28 cellular contexts compared by ENCODE assay signal in genomic region chr17:83012161-83012800, GRCh38.
DNase-seq lines count a peak whose midpoint lies in the region; ATAC-seq and TF ChIP-seq lines count a peak whose summit lies in the region.
"Had no signal": no experiment of that assay in that cellular context is flagged by ENCODE, and none has a peak within 500 bp of the region (broad histone marks: within the 10 kb centered on the region; RNA-seq: fewer than 3 reads in every experiment).

No MANE protein-coding gene starts in this region.

- no peak overlapping the region for H2AFZ ChIP-seq in hepatocyte

- H3K79me2 ChIP-seq in hepatocyte, result no peaks in the 10 kb centered on the region

- TF ChIP-seq POLR2A in right lobe of liver (IDR thresholded peaks at IDR 0.05), result no peak

- H3K27me3 ChIP-seq in AG04450 (ENCODE audit: control insufficient read depth, insufficient read depth, low read length), result no peaks in the 10 kb centered on the region
- H3K27me3 ChIP-seq in hepatocyte, result no peaks in the 10 kb centered on the region
- no peaks in the 10 kb centered on the region for H3K27me3 ChIP-seq in right lobe of liver
- H3K27me3 ChIP-seq: heart right ventricle, MG63, spleen, uterus had no signal

- no peaks in the 10 kb centered on the region for H3K36me3 ChIP-seq in SK-N-MC (ENCODE audit: insufficient read depth, low read length)
- no peaks in the 10 kb centered on the region for H3K36me3 ChIP-seq in hepatocyte (replicated peaks; ENCODE audit: insufficient read depth, low read depth)
- no peaks in the 10 kb centered on the region for H3K36me3 ChIP-seq in right lobe of liver
- H3K36me3 ChIP-seq: heart right ventricle, MG63, uterus had no signal

- no peak for ATAC-seq in right lobe of liver
- ATAC-seq in GM21515 (IDR thresholded peaks at IDR 0.05; ENCODE audit: unreplicated experiment), result no peak
- no peak for ATAC-seq in HG03175 (IDR thresholded peaks at IDR 0.05; ENCODE audit: unreplicated experiment)
- ATAC-seq: activated CD8-positive, alpha-beta memory T cell treated with anti-CD3 and anti-CD28 coated beads, Interleukin-2, amount 10 ng/mL, durations not matched to agents 7 days and 5 days; heart right ventricle; left lobe of liver; stimulated activated naive B cell treated with anti-CD40 and anti-IgM and Interleukin-4, amounts not matched to agents 10 μg/mL and 1 μg/mL and 100 μg/mL, for 72 hours had no signal

- H3K9me3 ChIP-seq in AG04450 (ENCODE audit: control insufficient read depth, insufficient read depth, low read length) (peaks cover 4% of the 10 kb centered on the region; the same call in 1 of the 2 replicates), SK-N-MC (ENCODE audit: low read depth, low read length) (no peaks in the 10 kb centered on the region), hepatocyte (ENCODE audit: low read depth) (no peaks in the 10 kb centered on the region), right lobe of liver (no peaks in the 10 kb centered on the region)
- H3K9me3 ChIP-seq: heart right ventricle, MG63, spleen, uterus had no signal

- DNase-seq in AG04450 (ENCODE audit: low read depth, low spot score), result no peak
- peak; percentile 41 for DNase-seq in D341Med (ENCODE audit: low spot score)
- no peak for DNase-seq in SK-N-MC (ENCODE audit: low read depth, low spot score)
- no peak for DNase-seq in hepatocyte (ENCODE audit: low spot score)
- DNase-seq in NOMO-1 (lab: John Stamatoyannopoulos, UW; ENCODE audit: unreplicated experiment in 2 of 2), result no peak
- DNase-seq in right lobe of liver, result no peak
- DNase-seq: activated CD4-positive, alpha-beta T cell treated with anti-CD3 and anti-CD28 coated beads, Interleukin-2, amount 10 ng/mL, durations not matched to agents 7 days and 5 days; activated CD8-positive, alpha-beta memory T cell treated with anti-CD3 and anti-CD28 coated beads, Interleukin-2, amount 10 ng/mL, durations not matched to agents 7 days and 5 days; activated naive CD4-positive, alpha-beta T cell treated with anti-CD3 and anti-CD28 coated beads, Interleukin-2, amount 10 ng/mL, durations not matched to agents 7 days and 5 days; caudate nucleus; CD4-positive, CD25-positive, alpha-beta regulatory T cell; DMS53; GDM1; heart right ventricle; KBM-7; mesendoderm; MG63; NCI-H1417 treated with DMSO at 0.1 percent for 48 hours; NCI-H524; NK-92 treated with Interleukin-12 subunit alpha and Interleukin-12 subunit beta, amount 100 ng/mL, for 24 hours; spleen; stimulated activated CD4-positive, alpha-beta T cell treated with anti-CD3 and anti-CD28 coated beads, Interleukin-4, amount 100 ng/mL, for 1 hour; stimulated activated naive B cell treated with anti-CD40 and anti-IgM and Interleukin-4, amounts not matched to agents 10 μg/mL and 1 μg/mL and 100 μg/mL, for 72 hours; uterus had no signal

- TF ChIP-seq CTCF in AG04450 (IDR thresholded peaks at IDR 0.05; ENCODE audit: low read depth, low read length) (no peak), hepatocyte (IDR thresholded peaks at IDR 0.05; ENCODE audit: poor library complexity) (no peak), right lobe of liver (IDR thresholded peaks at IDR 0.05) (no peak)

- CTCF ChIA-PET in AG04450 (lab: Charles Lee), result interaction anchor here (0.6 kb wide), 1 partner anchor 182 kb away, joined by 3 read pairs; no protein-coding TSS in a partner anchor

- WGBS in hepatocyte (ENCODE audit: low lambda C conversion rate, missing lambda C conversion rate), result 75% methylated on average over 20 of the region's 27 CpGs
- 93% methylated on average over 16 of the region's 27 CpGs for whole genome bisulfite sequencing in right lobe of liver (ENCODE audit: insufficient coverage, low coverage, low lambda C conversion rate, missing lambda C conversion rate)

- POLR2A ChIA-PET in AG04450 (lab: Yijun Ruan, JAX), result interaction anchor here (0.6 to 1.0 kb wide), 5 partner anchors 9 to 453 kb away, joined by 3 to 5 read pairs (median 3); no protein-coding TSS in a partner anchor

- intact Hi-C loops in right lobe of liver (cut with DNase I), result no loop called here

- H4K20me1 ChIP-seq in hepatocyte (ENCODE audit: insufficient read depth, poor library complexity, severe bottlenecking), result no peaks in the 10 kb centered on the region

- H3K4me2 ChIP-seq in hepatocyte, result peak overlapping the region; percentile 46

- H3K4me3 ChIP-seq in AG04450 (ENCODE audit: low read depth, low read length) (no peak overlapping the region; the same call in 1 of the 2 replicates), SK-N-MC (peak overlapping the region; percentile 68), hepatocyte (no peak overlapping the region), right lobe of liver (no peak overlapping the region)
- H3K4me3 ChIP-seq: heart right ventricle, MG63, spleen, uterus had no signal

- H3K9ac ChIP-seq in SK-N-MC (ENCODE audit: insufficient read length), result peak overlapping the region; percentile 60

- H3K27ac ChIP-seq in AG04450 (ENCODE audit: low read depth, low read length) (peak overlapping the region; percentile 82), SK-N-MC (peak overlapping the region; percentile 96), hepatocyte (peak overlapping the region; percentile 34), right lobe of liver (no peak overlapping the region)
- H3K27ac ChIP-seq: heart right ventricle, spleen, uterus, VCaP had no signal

- peaks cover 6% of the 10 kb centered on the region for H3K4me1 ChIP-seq in hepatocyte (ENCODE audit: insufficient read depth)
- no peaks in the 10 kb centered on the region for H3K4me1 ChIP-seq in right lobe of liver
- H3K4me1 ChIP-seq: spleen, uterus had no signal

- H3K9me2 ChIP-seq in hepatocyte (replicated peaks; ENCODE audit: insufficient read depth), result no peaks in the 10 kb centered on the region

Comparison
In these comparisons a context has a peak if more than half of its experiments do, and no peak if none do; other contexts are left out.
1. H3K27ac ChIP-seq: peak in AG04450 (single experiment), SK-N-MC (single experiment) and hepatocyte (single experiment); none in right lobe of liver (0 of 3).